In the genomic region with DNA sequence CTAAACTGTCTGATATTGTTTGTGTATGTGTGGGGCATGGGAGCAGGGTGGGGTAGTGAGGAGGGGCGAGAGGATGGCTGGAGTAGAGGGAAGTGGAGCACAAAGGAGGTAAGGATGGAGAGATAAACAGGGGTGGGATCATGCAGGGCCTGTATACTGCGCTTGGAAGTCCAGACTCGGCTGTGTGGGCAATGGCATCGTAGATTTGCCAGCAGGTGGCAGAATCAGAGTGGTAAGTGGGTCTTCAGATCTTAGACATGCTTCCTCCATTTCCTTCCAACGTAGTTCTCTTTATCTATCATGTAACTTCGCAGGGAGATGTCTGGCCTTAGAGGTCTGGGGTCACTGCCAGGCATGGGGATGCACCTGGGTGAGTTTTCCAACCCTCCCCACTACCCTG, we compare ENCODE assay signal across 1 cellular context.
TF ChIP-seq lines count a peak whose summit lies in the region.

No MANE protein-coding gene starts in this region.

TF ChIP-seq in GM23338, 12 proteins besides CTCF, POLR2A, EP300 and RAD21 (continued from another document):
- TF ChIP-seq, protein P1, sequence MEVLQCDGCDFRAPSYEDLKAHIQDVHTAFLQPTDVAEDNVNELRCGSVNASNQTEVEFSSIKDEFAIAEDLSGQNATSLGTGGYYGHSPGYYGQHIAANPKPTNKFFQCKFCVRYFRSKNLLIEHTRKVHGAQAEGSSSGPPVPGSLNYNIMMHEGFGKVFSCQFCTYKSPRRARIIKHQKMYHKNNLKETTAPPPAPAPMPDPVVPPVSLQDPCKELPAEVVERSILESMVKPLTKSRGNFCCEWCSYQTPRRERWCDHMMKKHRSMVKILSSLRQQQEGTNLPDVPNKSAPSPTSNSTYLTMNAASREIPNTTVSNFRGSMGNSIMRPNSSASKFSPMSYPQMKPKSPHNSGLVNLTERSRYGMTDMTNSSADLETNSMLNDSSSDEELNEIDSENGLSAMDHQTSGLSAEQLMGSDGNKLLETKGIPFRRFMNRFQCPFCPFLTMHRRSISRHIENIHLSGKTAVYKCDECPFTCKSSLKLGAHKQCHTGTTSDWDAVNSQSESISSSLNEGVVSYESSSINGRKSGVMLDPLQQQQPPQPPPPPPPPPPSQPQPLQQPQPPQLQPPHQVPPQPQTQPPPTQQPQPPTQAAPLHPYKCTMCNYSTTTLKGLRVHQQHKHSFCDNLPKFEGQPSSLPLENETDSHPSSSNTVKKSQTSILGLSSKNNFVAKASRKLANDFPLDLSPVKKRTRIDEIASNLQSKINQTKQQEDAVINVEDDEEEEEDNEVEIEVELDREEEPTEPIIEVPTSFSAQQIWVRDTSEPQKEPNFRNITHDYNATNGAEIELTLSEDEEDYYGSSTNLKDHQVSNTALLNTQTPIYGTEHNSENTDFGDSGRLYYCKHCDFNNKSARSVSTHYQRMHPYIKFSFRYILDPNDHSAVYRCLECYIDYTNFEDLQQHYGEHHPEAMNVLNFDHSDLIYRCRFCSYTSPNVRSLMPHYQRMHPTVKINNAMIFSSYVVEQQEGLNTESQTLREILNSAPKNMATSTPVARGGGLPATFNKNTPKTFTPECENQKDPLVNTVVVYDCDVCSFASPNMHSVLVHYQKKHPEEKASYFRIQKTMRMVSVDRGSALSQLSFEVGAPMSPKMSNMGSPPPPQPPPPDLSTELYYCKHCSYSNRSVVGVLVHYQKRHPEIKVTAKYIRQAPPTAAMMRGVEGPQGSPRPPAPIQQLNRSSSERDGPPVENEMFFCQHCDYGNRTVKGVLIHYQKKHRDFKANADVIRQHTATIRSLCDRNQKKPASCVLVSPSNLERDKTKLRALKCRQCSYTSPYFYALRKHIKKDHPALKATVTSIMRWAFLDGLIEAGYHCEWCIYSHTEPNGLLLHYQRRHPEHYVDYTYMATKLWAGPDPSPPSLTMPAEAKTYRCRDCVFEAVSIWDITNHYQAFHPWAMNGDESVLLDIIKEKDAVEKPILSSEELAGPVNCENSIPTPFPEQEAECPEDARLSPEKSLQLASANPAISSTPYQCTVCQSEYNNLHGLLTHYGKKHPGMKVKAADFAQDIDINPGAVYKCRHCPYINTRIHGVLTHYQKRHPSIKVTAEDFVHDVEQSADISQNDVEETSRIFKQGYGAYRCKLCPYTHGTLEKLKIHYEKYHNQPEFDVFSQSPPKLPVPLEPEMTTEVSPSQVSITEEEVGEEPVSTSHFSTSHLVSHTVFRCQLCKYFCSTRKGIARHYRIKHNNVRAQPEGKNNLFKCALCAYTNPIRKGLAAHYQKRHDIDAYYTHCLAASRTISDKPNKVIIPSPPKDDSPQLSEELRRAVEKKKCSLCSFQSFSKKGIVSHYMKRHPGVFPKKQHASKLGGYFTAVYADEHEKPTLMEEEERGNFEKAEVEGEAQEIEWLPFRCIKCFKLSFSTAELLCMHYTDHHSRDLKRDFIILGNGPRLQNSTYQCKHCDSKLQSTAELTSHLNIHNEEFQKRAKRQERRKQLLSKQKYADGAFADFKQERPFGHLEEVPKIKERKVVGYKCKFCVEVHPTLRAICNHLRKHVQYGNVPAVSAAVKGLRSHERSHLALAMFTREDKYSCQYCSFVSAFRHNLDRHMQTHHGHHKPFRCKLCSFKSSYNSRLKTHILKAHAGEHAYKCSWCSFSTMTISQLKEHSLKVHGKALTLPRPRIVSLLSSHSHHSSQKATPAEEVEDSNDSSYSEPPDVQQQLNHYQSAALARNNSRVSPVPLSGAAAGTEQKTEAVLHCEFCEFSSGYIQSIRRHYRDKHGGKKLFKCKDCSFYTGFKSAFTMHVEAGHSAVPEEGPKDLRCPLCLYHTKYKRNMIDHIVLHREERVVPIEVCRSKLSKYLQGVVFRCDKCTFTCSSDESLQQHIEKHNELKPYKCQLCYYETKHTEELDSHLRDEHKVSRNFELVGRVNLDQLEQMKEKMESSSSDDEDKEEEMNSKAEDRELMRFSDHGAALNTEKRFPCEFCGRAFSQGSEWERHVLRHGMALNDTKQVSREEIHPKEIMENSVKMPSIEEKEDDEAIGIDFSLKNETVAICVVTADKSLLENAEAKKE (CRISPR knock-in tag; IDR thresholded peaks at IDR 0.05): no peak
- TF ChIP-seq REST (IDR thresholded peaks at IDR 0.05; ENCODE audit: unreplicated experiment): no peak
TF ChIP-seq in GM23338: peak in this region for 0.
